In genomic region chr7:138890782-138891445, GRCh38 we compare ENCODE assay signal across 10 cellular contexts.
DNase-seq lines count a peak whose midpoint lies in the region; ATAC-seq and TF ChIP-seq lines count a peak whose summit lies in the region.
"Had no signal": no experiment of that assay in that cellular context is flagged by ENCODE, and none has a peak within 500 bp of the region (broad histone marks: within the 10 kb centered on the region; RNA-seq: fewer than 3 reads in every experiment).

No MANE protein-coding gene starts in this region.

- H3K4me3 ChIP-seq in gastroesophageal sphincter: no peak overlapping the region

- H3K36me3 ChIP-seq in gastroesophageal sphincter: peaks cover 0 to 13% of the 10 kb centered on the region in 2 donors

- WGBS in gastroesophageal sphincter (ENCODE audit: low coverage in 1 of 2), 2 donors: 70 to 80% methylated on average over 2 to 5 of the region's 12 CpGs

- no peak overlapping the region for H3K27ac ChIP-seq in gastroesophageal sphincter

- TF ChIP-seq POLR2A in gastroesophageal sphincter (IDR thresholded peaks at IDR 0.05): no peak

- TF ChIP-seq EP300 in gastroesophageal sphincter (IDR thresholded peaks at IDR 0.05): no peak

- intact Hi-C loops in head of caudate nucleus (cut with DNase I): no loop called here

- ATAC-seq in gastroesophageal sphincter: no peak
- ATAC-seq in GM21576 (IDR thresholded peaks at IDR 0.05; ENCODE audit: unreplicated experiment): no peak
- ATAC-seq: activated T-helper 17 cell treated with anti-CD3 and anti-CD28 coated beads, Interleukin-2, amount 50 U/mL, for 72 hours; left colon had no signal

- no peaks in the 10 kb centered on the region for H3K27me3 ChIP-seq in gastroesophageal sphincter

- H3K9me3 ChIP-seq in gastroesophageal sphincter: no peaks in the 10 kb centered on the region

- no peak for TF ChIP-seq CTCF in gastroesophageal sphincter (IDR thresholded peaks at IDR 0.05)

- H3K4me1 ChIP-seq in gastroesophageal sphincter: peaks cover 0 to 6% (median 0%) of the 10 kb centered on the region in 3 donors

- DNase-seq in ELR (ENCODE audit: low read depth) (peak; percentile 81), NCI-H748 (lab: John Stamatoyannopoulos, UW; ENCODE audit: unreplicated experiment) (peak; percentile 70), fibroblast of gingiva (ENCODE audit: low read depth) (peak; percentile 92), renal cortical epithelial cell (ENCODE audit: low read depth) (peak; percentile 70), Ammon's horn (ENCODE audit: low spot score) (no peak), head of caudate nucleus (no peak)

Comparison
In these comparisons a context has a peak if more than half of its experiments do, and no peak if none do; other contexts are left out.
1. DNase-seq: peak in ELR (single experiment), NCI-H748 (single experiment), fibroblast of gingiva (single experiment) and renal cortical epithelial cell (single experiment); none in Ammon's horn (single experiment) and head of caudate nucleus (0 of 42).